Comparison of ENCODE assay signal across 15 cellular contexts in genomic region chr3:150023239-150023636, GRCh38. TPM values are rescaled to one million over a fixed set of nuclear protein-coding genes. Genes with fewer than 3 reads are reported as not detected.
A peak's percentile ranks its signal among the peaks of the same experiment; 100 is the strongest.
DNase-seq lines count a peak whose midpoint lies in the region; ATAC-seq and TF ChIP-seq lines count a peak whose summit lies in the region.
"Had no signal": no experiment of that assay in that cellular context is flagged by ENCODE, and none has a peak within 500 bp of the region (broad histone marks: within the 10 kb centered on the region; RNA-seq: fewer than 3 reads in every experiment).

No MANE protein-coding gene starts in this region.

- peaks cover 7% of the 10 kb centered on the region for H3F3A ChIP-seq in smooth muscle cell (ENCODE audit: low read depth)

- H2AFZ ChIP-seq in OCI-LY7 (ENCODE audit: low read length) (no peak overlapping the region; the same call in 1 of the 2 replicates), smooth muscle cell (ENCODE audit: low read depth) (peak overlapping the region; percentile 77)

- CTCF ChIA-PET in OCI-LY7 (lab: Charles Lee; ENCODE audit: unreplicated experiment): no interaction called here

- H3K9me3 ChIP-seq in OCI-LY7 (ENCODE audit: low read length) (no peaks in the 10 kb centered on the region), smooth muscle cell (replicated peaks; ENCODE audit: low read depth) (no peaks in the 10 kb centered on the region), heart left ventricle (peaks cover 0 to 35% (median 12%) of the 10 kb centered on the region in 12 donors)

- BruUV-seq in OCI-LY7 (replicated peaks; lab: Mats Ljungman, UMichigan): no TSS peak

- H3K79me2 ChIP-seq in OCI-LY7 (ENCODE audit: insufficient read depth, low read depth, low read length) (no peaks in the 10 kb centered on the region), smooth muscle cell (ENCODE audit: low read depth) (no peaks in the 10 kb centered on the region)

- peak overlapping the region; percentile 31; the same call in 1 of the 2 replicates for H3K4me3 Mint-ChIP-seq in HFFc6
- H3K4me3 Mint-ChIP-seq in memory B cell: peak overlapping the region; percentile 25
- H3K4me3 Mint-ChIP-seq: CD14-positive monocyte had no signal

- TF ChIP-seq CTCF in HFFc6 (IDR thresholded peaks at IDR 0.05) (no peak), OCI-LY7 (conservative IDR thresholded peaks at IDR 0.05; ENCODE audit: low read length) (no peak), smooth muscle cell (IDR thresholded peaks at IDR 0.05; ENCODE audit: borderline replicate concordance, insufficient read depth, poor library complexity, severe bottlenecking) (no peak), heart left ventricle (IDR thresholded peaks at IDR 0.05) (no peak)

- no peaks in the 10 kb centered on the region for H3K9me2 ChIP-seq in OCI-LY7 (ENCODE audit: insufficient read depth, low read length)

- DNase-seq in HFFc6 (no peak), OCI-LY7 (ENCODE audit: low spot score) (no peak), memory B cell (ENCODE audit: low spot score in 2 of 2) (no peak), smooth muscle cell (lab: John Stamatoyannopoulos, UW; ENCODE audit: unreplicated experiment) (no peak), DMS 273 treated with DMSO at 0.1 percent for 48 hours (lab: John Stamatoyannopoulos, UW) (no peak), heart left ventricle (no peak)
- DNase-seq: GOT3; NCI-H1092 treated with DMSO at 0.1 percent for 48 hours; NCI-H146; NK-92 treated with Interleukin-12 subunit alpha and Interleukin-12 subunit beta, amount 100 ng/mL, for 24 hours; SHP77 had no signal

- peaks cover 9% of the 10 kb centered on the region for H3K4me1 ChIP-seq in OCI-LY7 (ENCODE audit: insufficient read depth, low read length, poor library complexity, severe bottlenecking)
- H3K4me1 ChIP-seq in smooth muscle cell (ENCODE audit: low read depth): peaks cover 10% of the 10 kb centered on the region
- no peaks in the 10 kb centered on the region for H3K4me1 ChIP-seq in heart left ventricle

- 83% methylated on average over 1 of the region's 1 CpG for WGBS in smooth muscle cell (ENCODE audit: low lambda C conversion rate)
- 75 to 83% (median 79%) methylated on average over 1 of the region's 1 CpG for WGBS in heart left ventricle, 4 donors

- H3K27ac Mint-ChIP-seq in HFFc6: peak overlapping the region; percentile 94
- H3K27ac Mint-ChIP-seq in memory B cell: no peak overlapping the region
- H3K27ac Mint-ChIP-seq: CD14-positive monocyte had no signal

- no peak overlapping the region for H3K4me3 ChIP-seq in OCI-LY7 (ENCODE audit: low read depth, low read length, poor library complexity, severe bottlenecking)
- no peak overlapping the region for H3K4me3 ChIP-seq in smooth muscle cell
- no peak overlapping the region for H3K4me3 ChIP-seq in heart left ventricle

- H3K27me3 Mint-ChIP-seq in HFFc6 (ENCODE audit: insufficient read depth): no peaks in the 10 kb centered on the region
- H3K27me3 Mint-ChIP-seq in memory B cell: peaks cover 13% of the 10 kb centered on the region

- H3K9ac ChIP-seq in smooth muscle cell (ENCODE audit: low read depth): no peak overlapping the region

- peaks cover 37% of the 10 kb centered on the region for H3K9me3 Mint-ChIP-seq in HFFc6
- H3K9me3 Mint-ChIP-seq in memory B cell: peaks cover 19% of the 10 kb centered on the region

- H3K4me1 Mint-ChIP-seq in HFFc6 (ENCODE audit: low read depth): peaks cover 41% of the 10 kb centered on the region
- H3K4me1 Mint-ChIP-seq in memory B cell: peaks cover 6% of the 10 kb centered on the region
- H3K4me1 Mint-ChIP-seq: CD14-positive monocyte had no signal

- H3K36me3 ChIP-seq in OCI-LY7 (ENCODE audit: insufficient read depth, low read length) (no peaks in the 10 kb centered on the region), smooth muscle cell (ENCODE audit: low read depth) (no peaks in the 10 kb centered on the region), heart left ventricle (no peaks in the 10 kb centered on the region)

- no peak for TF ChIP-seq POLR2A in heart left ventricle (IDR thresholded peaks at IDR 0.05)

- H4K20me1 ChIP-seq in OCI-LY7 (ENCODE audit: insufficient read depth, low read length) (no peaks in the 10 kb centered on the region), smooth muscle cell (ENCODE audit: low read depth) (no peaks in the 10 kb centered on the region)

- POLR2A ChIA-PET in OCI-LY7 (lab: Charles Lee): no interaction called here

- peaks cover 47% of the 10 kb centered on the region for H3K36me3 Mint-ChIP-seq in HFFc6 (ENCODE audit: low read depth)
- H3K36me3 Mint-ChIP-seq in memory B cell: peaks cover 6% of the 10 kb centered on the region
- H3K36me3 Mint-ChIP-seq: CD14-positive monocyte had no signal

- H3K27ac ChIP-seq in OCI-LY7 (ENCODE audit: low read depth, low read length, poor library complexity, severe bottlenecking): no peak overlapping the region
- peak overlapping the region; percentile 87 for H3K27ac ChIP-seq in smooth muscle cell (ENCODE audit: low read depth)
- H3K27ac ChIP-seq in heart left ventricle: no peak overlapping the region
- H3K27ac ChIP-seq: HL-60 had no signal

- H3K27me3 ChIP-seq in smooth muscle cell (ENCODE audit: low read depth) (no peaks in the 10 kb centered on the region), heart left ventricle (no peaks in the 10 kb centered on the region)

- intact Hi-C loops in OCI-LY7 (cut with micrococcal nuclease; ENCODE audit: unreplicated experiment): no loop called here
- intact Hi-C loops in heart left ventricle (cut with DNase I): no loop called here

- ATAC-seq in memory B cell (ENCODE audit: low read depth): no peak
- no peak for ATAC-seq in heart left ventricle
- no peak for ATAC-seq in GM19397 (IDR thresholded peaks at IDR 0.05; ENCODE audit: unreplicated experiment)
- ATAC-seq: SK-N-SH treated with all-trans-retinoic acid at 6 μM for 48 hours had no signal

- H3K4me2 ChIP-seq in OCI-LY7 (ENCODE audit: low read length): peak overlapping the region; percentile 25; the same call in 1 of the 2 replicates
- H3K4me2 ChIP-seq in smooth muscle cell: peak overlapping the region; percentile 66

RNA-seq across cellular contexts. Expression of gene PFN2, which starts 52.5 kb away (rescaled TPM):
- 100 to 1,000 TPM; 369 to 470 (median 454) TPM for total RNA-seq in HFFc6 (2021; fragmentation: NEBNext Ultra II Directional; extraction: Animal tissue kit (Norgen Biotek cat#: 25700))
- total RNA-seq in OCI-LY7 (2014; rRNA removed; shearing (Covaris generic)): 2.6 TPM in 2 replicates
- total RNA-seq in OCI-LY7 (2022) (24.7 and 32.3 TPM in 2 replicates), smooth muscle cell (255 and 265 TPM in 2 replicates), heart left ventricle (10 to 100 TPM; 31.9 to 89.3 (median 66.1) TPM)
- polyA plus RNA-seq in smooth muscle cell (209 and 239 TPM in 2 replicates), heart left ventricle (10 to 100 TPM; 31.4 to 83.4 TPM)
- polyA plus RNA-seq: CD14-positive monocyte had no signal
